29 cellular contexts compared by ENCODE assay signal in genomic region chr12:93882763-93883162, GRCh38.
"Had no signal": no experiment of that assay in that cellular context is flagged by ENCODE, and none has a peak within 500 bp of the region (broad histone marks: within the 10 kb centered on the region; RNA-seq: fewer than 3 reads in every experiment).

No MANE protein-coding gene starts in this region.

- H3K36me3 ChIP-seq: esophagus muscularis mucosa, left lung, lower lobe of right lung, neutrophil, ovary, uterus had no signal

- ATAC-seq: activated naive CD8-positive, alpha-beta T cell treated with anti-CD3 and anti-CD28 coated beads, Interleukin-2, amount 50 U/mL, for 24 hours; left lung; lower lobe of right lung; sciatic nerve; stimulated activated effector memory CD8-positive, alpha-beta T cell treated with anti-CD3 and anti-CD28 coated beads, Interleukin-12 subunit alpha, Interleukin-12 subunit beta, amount 100 ng/mL, for 72 hours had no signal

- H3K9me3 Mint-ChIP-seq: activated CD4-positive, alpha-beta memory T cell treated with anti-CD3 and anti-CD28 coated beads for 36 hours; activated naive CD4-positive, alpha-beta T cell treated with anti-CD3 and anti-CD28 coated beads, Interleukin-2, amount 50 U/mL, for 24 hours; activated naive CD8-positive, alpha-beta T cell treated with anti-CD3 and anti-CD28 coated beads, Interleukin-2, amount 50 U/mL, for 24 hours; nephron progenitor cell; stimulated activated effector memory CD8-positive, alpha-beta T cell treated with anti-CD3 and anti-CD28 coated beads, Interleukin-12 subunit alpha, Interleukin-12 subunit beta, amount 100 ng/mL, for 72 hours; stimulated activated naive CD8-positive, alpha-beta T cell treated with anti-CD3 and anti-CD28 coated beads, Interleukin-15, Interleukin-2, amounts not matched to agents 100 ng/mL and 50 ng/mL, for 24 hours; type B pancreatic cell had no signal

- H3K4me3 ChIP-seq: esophagus muscularis mucosa, left lung, lower lobe of right lung, ovary, uterus had no signal

- H3K4me1 ChIP-seq: left lung, lower lobe of right lung, uterus had no signal

- H3K27ac Mint-ChIP-seq: activated CD4-positive, alpha-beta memory T cell treated with anti-CD3 and anti-CD28 coated beads for 36 hours; activated CD4-positive, alpha-beta T cell treated with anti-CD3 and anti-CD28 coated beads, Interleukin-2, amount 10 ng/mL, durations not matched to agents 24 days and 14 days; activated naive CD4-positive, alpha-beta T cell treated with anti-CD3 and anti-CD28 coated beads, Interleukin-2, amount 50 U/mL, for 24 hours; activated naive CD8-positive, alpha-beta T cell treated with anti-CD3 and anti-CD28 coated beads, Interleukin-2, amount 50 U/mL, for 24 hours; activated T-helper 1 cell treated with anti-CD3 and anti-CD28 coated beads, Interleukin-12 subunit alpha, Interleukin-12 subunit beta, Interleukin-2, Interleukin-4 antibody, amounts not matched to agents 30 ng/mL and 10 ng/mL and 1 ng/mL, durations not matched to agents 14 hours and 24 hours and 36 hours; naive B cell; nephron progenitor cell; progenitor cell of endocrine pancreas; stimulated activated effector memory CD8-positive, alpha-beta T cell treated with anti-CD3 and anti-CD28 coated beads, Interleukin-12 subunit alpha, Interleukin-12 subunit beta, amount 100 ng/mL, for 72 hours; stimulated activated naive CD8-positive, alpha-beta T cell treated with anti-CD3 and anti-CD28 coated beads, Interleukin-15, Interleukin-2, amounts not matched to agents 100 ng/mL and 50 ng/mL, for 24 hours; type B pancreatic cell had no signal

- H3K9me3 ChIP-seq: esophagus muscularis mucosa, left lung, lower lobe of right lung, neutrophil, ovary, uterus had no signal

- H3K36me3 Mint-ChIP-seq: activated CD4-positive, alpha-beta memory T cell treated with anti-CD3 and anti-CD28 coated beads for 36 hours; activated naive CD4-positive, alpha-beta T cell treated with anti-CD3 and anti-CD28 coated beads, Interleukin-2, amount 50 U/mL, for 24 hours; stimulated activated effector memory CD8-positive, alpha-beta T cell treated with anti-CD3 and anti-CD28 coated beads, Interleukin-12 subunit alpha, Interleukin-12 subunit beta, amount 100 ng/mL, for 72 hours; type B pancreatic cell had no signal

- H3K27ac ChIP-seq: esophagus muscularis mucosa, left lung, lower lobe of right lung, neutrophil, ovary, uterus had no signal

- H3K27me3 Mint-ChIP-seq: activated CD4-positive, alpha-beta memory T cell treated with anti-CD3 and anti-CD28 coated beads for 36 hours; activated CD4-positive, alpha-beta T cell treated with anti-CD3 and anti-CD28 coated beads, Interleukin-2, amount 10 ng/mL, durations not matched to agents 24 days and 14 days; activated naive CD4-positive, alpha-beta T cell treated with anti-CD3 and anti-CD28 coated beads, Interleukin-2, amount 50 U/mL, for 24 hours; activated naive CD8-positive, alpha-beta T cell treated with anti-CD3 and anti-CD28 coated beads, Interleukin-2, amount 50 U/mL, for 24 hours; stimulated activated naive CD8-positive, alpha-beta T cell treated with anti-CD3 and anti-CD28 coated beads, Interleukin-15, Interleukin-2, amounts not matched to agents 100 ng/mL and 50 ng/mL, for 24 hours had no signal

- H3K4me3 Mint-ChIP-seq: activated CD4-positive, alpha-beta memory T cell treated with anti-CD3 and anti-CD28 coated beads for 36 hours; activated CD4-positive, alpha-beta T cell treated with anti-CD3 and anti-CD28 coated beads, Interleukin-2, amount 10 ng/mL, durations not matched to agents 24 days and 14 days; activated naive CD4-positive, alpha-beta T cell treated with anti-CD3 and anti-CD28 coated beads, Interleukin-2, amount 50 U/mL, for 24 hours; activated naive CD8-positive, alpha-beta T cell treated with anti-CD3 and anti-CD28 coated beads, Interleukin-2, amount 50 U/mL, for 24 hours; activated T-helper 1 cell treated with anti-CD3 and anti-CD28 coated beads, Interleukin-12 subunit alpha, Interleukin-12 subunit beta, Interleukin-2, Interleukin-4 antibody, amounts not matched to agents 30 ng/mL and 10 ng/mL and 1 ng/mL, durations not matched to agents 14 hours and 24 hours and 36 hours; naive B cell; nephron progenitor cell; stimulated activated effector memory CD8-positive, alpha-beta T cell treated with anti-CD3 and anti-CD28 coated beads, Interleukin-12 subunit alpha, Interleukin-12 subunit beta, amount 100 ng/mL, for 72 hours; stimulated activated naive CD8-positive, alpha-beta T cell treated with anti-CD3 and anti-CD28 coated beads, Interleukin-15, Interleukin-2, amounts not matched to agents 100 ng/mL and 50 ng/mL, for 24 hours; type B pancreatic cell had no signal

- H3K27me3 ChIP-seq: esophagus muscularis mucosa, left lung, neutrophil, ovary, uterus had no signal

- DNase-seq: activated CD4-positive, alpha-beta memory T cell treated with anti-CD3 and anti-CD28 coated beads for 36 hours; activated CD4-positive, CD25-positive, alpha-beta regulatory T cell treated with anti-CD3 and anti-CD28 coated beads, Interleukin-2, amount 50 U/mL, for 72 hours; activated CD8-positive, alpha-beta memory T cell treated with anti-CD3 and anti-CD28 coated beads, Interleukin-2, amount 50 U/mL, for 4 hours; activated gamma-delta T cell; activated naive CD8-positive, alpha-beta T cell treated with anti-CD3 and anti-CD28 coated beads, Interleukin-2, amount 50 U/mL, for 24 hours; activated T-cell treated with anti-CD3 and anti-CD28 coated beads, Interleukin-2, amount 50 U/mL, for 1 hour; dermis blood vessel endothelial cell; effector CD4-positive, alpha-beta T cell; left lung; lower lobe of right lung; mesendoderm; naive B cell; nephron progenitor cell; ovary; small intestine; stimulated activated CD4-positive, alpha-beta T cell treated with anti-CD3 and anti-CD28 coated beads, Interleukin-4, amount 100 ng/mL, for 24 hours; substantia nigra; T-helper 9 cell; uterus had no signal
